8 cellular contexts compared by ENCODE assay signal in the genomic region with DNA sequence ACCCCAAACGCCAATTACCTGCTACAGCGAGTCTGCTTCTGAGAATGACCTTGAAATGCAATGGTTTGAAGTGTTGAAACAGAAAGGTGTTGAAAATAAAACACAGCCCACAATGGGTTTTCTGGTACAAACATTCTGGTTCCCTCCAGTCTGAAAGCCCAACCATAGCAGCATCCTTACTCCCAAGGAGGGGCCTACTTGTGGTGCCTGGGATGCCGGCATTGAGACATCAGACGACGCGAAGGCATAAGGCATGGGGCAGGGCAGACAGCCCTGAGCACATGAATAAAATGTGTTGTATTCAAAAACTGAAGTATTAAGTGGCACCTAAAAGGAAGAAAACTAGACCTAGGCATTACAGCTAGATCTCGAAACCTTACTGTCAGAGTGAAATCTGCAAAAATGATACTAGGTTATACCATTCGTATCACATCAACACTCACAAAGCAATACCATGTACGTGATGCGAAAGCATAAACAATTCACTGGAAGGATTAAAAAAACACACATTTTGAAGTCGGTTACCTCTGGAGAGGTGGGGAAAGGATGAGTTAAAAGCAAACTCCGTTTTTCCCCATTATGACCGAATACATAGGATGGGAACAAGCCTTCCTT. TPM values are rescaled to one million over a fixed set of nuclear protein-coding genes. Genes with fewer than 3 reads are reported as not detected.
DNase-seq lines count a peak whose midpoint lies in the region; ATAC-seq and TF ChIP-seq lines count a peak whose summit lies in the region.

No MANE protein-coding gene starts in this region.

- H3K36me3 ChIP-seq in BJ (ENCODE audit: control insufficient read depth, insufficient read depth, low read length) (peaks cover 6% of the 10 kb centered on the region), ascending aorta (peaks cover 17 to 31% of the 10 kb centered on the region in 2 donors), left lung (peaks cover 0 to 37% of the 10 kb centered on the region in 2 donors)

- H3K36me3 Mint-ChIP-seq in HFFc6 (ENCODE audit: low read depth) (peaks cover 42% of the 10 kb centered on the region), type B pancreatic cell (peaks cover 10% of the 10 kb centered on the region)

- intact Hi-C loops in ascending aorta (cut with DNase I) (loop anchor here (2.0 to 5.0 kb wide), 2 partner anchors 26 to 157 kb away; a partner anchor contains a TSS), left lung (cut with DNase I) (no loop called here)

- H3K4me3 Mint-ChIP-seq in HFFc6 (peak overlapping the region; percentile 98), type B pancreatic cell (peak overlapping the region; percentile 96)

- no peaks in the 10 kb centered on the region for H3K27me3 ChIP-seq in BJ (ENCODE audit: control insufficient read depth, insufficient read depth, low read length)
- no peaks in the 10 kb centered on the region for H3K27me3 ChIP-seq in ascending aorta
- H3K27me3 ChIP-seq in left lung = no peaks in the 10 kb centered on the region

- DNase-seq in BJ (ENCODE audit: low read depth) (no peak), HFFc6 (peak; percentile 6), ascending aorta (ENCODE audit: low spot score in 2 of 2) (no peak), left lung (no peak), type B pancreatic cell (ENCODE audit: extremely low spot score, unreplicated experiment) (no peak), Kasumi-1 (lab: John Stamatoyannopoulos, UW) (no peak), NOMO-1 treated with dmso at 0.1 percent for 144 hours (lab: John Stamatoyannopoulos, UW; ENCODE audit: unreplicated experiment) (no peak)

- H3K27ac Mint-ChIP-seq in HFFc6 (peak overlapping the region; percentile 82), type B pancreatic cell (peak overlapping the region; percentile 96)

- H3K4me3 ChIP-seq in BJ (ENCODE audit: low read depth, low read length) (peak overlapping the region; percentile 80), ascending aorta (peak overlapping the region; percentile 86 to 90), left lung (peak overlapping the region; percentile 88 to 91)

- H3K27ac ChIP-seq in ascending aorta = peak overlapping the region; percentile 84 to 92
- peak overlapping the region in 1 of 2 donors; percentile 83 for H3K27ac ChIP-seq in left lung

- H3K4me1 ChIP-seq in ascending aorta = peaks cover 23 to 26% of the 10 kb centered on the region in 2 donors
- peaks cover 18 to 46% of the 10 kb centered on the region in 2 donors for H3K4me1 ChIP-seq in left lung

- H3K9me3 Mint-ChIP-seq in HFFc6 (no peaks in the 10 kb centered on the region), type B pancreatic cell (no peaks in the 10 kb centered on the region)

- TF ChIP-seq CTCF in BJ (IDR thresholded peaks at IDR 0.05; ENCODE audit: insufficient read depth, low read depth, low read length) (no peak), HFFc6 (IDR thresholded peaks at IDR 0.05) (no peak), ascending aorta (IDR thresholded peaks at IDR 0.05) (no peak), left lung (IDR thresholded peaks at IDR 0.05) (no peak), type B pancreatic cell (conservative IDR thresholded peaks at IDR 0.05) (no peak)

- H3K27me3 Mint-ChIP-seq in HFFc6 (ENCODE audit: insufficient read depth) (peaks cover 1% of the 10 kb centered on the region; the same call in 1 of the 2 replicates), type B pancreatic cell (no peaks in the 10 kb centered on the region)

- CTCF ChIA-PET in BJ (lab: Yijun Ruan, JAX) = interaction anchor here (0.9 kb wide), 1 partner anchor 126 kb away, joined by 4 read pairs; no protein-coding TSS in a partner anchor

- H3K9me3 ChIP-seq in ascending aorta = no peaks in the 10 kb centered on the region
- no peaks in the 10 kb centered on the region for H3K9me3 ChIP-seq in left lung

- no peak for ATAC-seq in left lung
- ATAC-seq in HG02885 (IDR thresholded peaks at IDR 0.05; ENCODE audit: poor library complexity, unreplicated experiment) = no peak

- POLR2A ChIA-PET in BJ (lab: Charles Lee) = no interaction called here

- H3K4me1 Mint-ChIP-seq in HFFc6 (ENCODE audit: low read depth) (peaks cover 51% of the 10 kb centered on the region), type B pancreatic cell (ENCODE audit: unreplicated experiment) (peaks cover 22% of the 10 kb centered on the region)

RNA-seq across cellular contexts. Expression of a gene that starts 0.8 kb away (rescaled TPM):
- polyA plus RNA-seq in BJ (2011; rRNA removed) = 78.8 and 109 TPM in 2 replicates
- polyA minus RNA-seq in BJ (2011; rRNA and poly(A)+ RNA removed) = 27.3 and 27.7 TPM in 2 replicates
- total RNA-seq in HFFc6 (2021; fragmentation: NEBNext Ultra II Directional; extraction: Animal tissue kit (Norgen Biotek cat#: 25700)) = 100 to 1,000 TPM; 114 to 150 (median 138) TPM
- total RNA-seq in ascending aorta (5.3 TPM), left lung (10 to 100 TPM; 80.8 to 89.4 TPM), type B pancreatic cell (ENCODE audit: low replicate concordance) (139 and 148 TPM in 2 replicates)

RNA-seq across cellular contexts. Expression of a gene that starts 1.0 kb away (rescaled TPM):
- polyA plus RNA-seq in BJ (2011; rRNA removed) = 54.8 and 73.0 TPM in 2 replicates
- 42.9 and 47.1 TPM in 2 replicates for polyA minus RNA-seq in BJ (2011; rRNA and poly(A)+ RNA removed)
- total RNA-seq in HFFc6 (2021; fragmentation: NEBNext Ultra II Directional; extraction: Animal tissue kit (Norgen Biotek cat#: 25700)) = 10 to 100 TPM; 62.8 to 77.0 (median 74.3) TPM
- total RNA-seq in ascending aorta = 21.9 TPM
- 10 to 100 TPM; 31.7 to 35.1 TPM for total RNA-seq in left lung
- total RNA-seq in type B pancreatic cell (ENCODE audit: low replicate concordance) = 45.9 and 52.2 TPM in 2 replicates

RNA-seq across cellular contexts. Expression of a gene that starts 25.0 kb away (rescaled TPM):
- 90.8 and 130 TPM in 2 replicates for polyA plus RNA-seq in BJ (2011; rRNA removed)
- 330 and 436 TPM in 2 replicates for polyA minus RNA-seq in BJ (2011; rRNA and poly(A)+ RNA removed)
- total RNA-seq in HFFc6 (2021; fragmentation: NEBNext Ultra II Directional; extraction: Animal tissue kit (Norgen Biotek cat#: 25700)) = 100 to 1,000 TPM; 104 to 117 (median 112) TPM
- total RNA-seq in ascending aorta (112 TPM), left lung (10 to 100 TPM; 69.3 to 73.1 TPM), type B pancreatic cell (ENCODE audit: low replicate concordance) (65.4 and 86.4 TPM in 2 replicates)

Comparison
In these comparisons a context has a peak if more than half of its experiments do, and no peak if none do; other contexts are left out.
1. RNA of a gene that starts 0.8 kb away (total RNA-seq): 139 to 148 TPM in type B pancreatic cell, 114 to 150 TPM in HFFc6 and 80.8 to 89.4 TPM in left lung; 5.3 TPM in ascending aorta (single experiment); every median in the first group is over 10 times any median in the second.
2. Peak in every context shown above with its lines, with median percentiles within 50 percentile points of each other: H3K4me3 ChIP-seq.